ENCODE assay signal across 10 cellular contexts in genomic region chr1:9388628-9389184, GRCh38.
DNase-seq lines count a peak whose midpoint lies in the region; ATAC-seq and TF ChIP-seq lines count a peak whose summit lies in the region.
"Had no signal": no experiment of that assay in that cellular context is flagged by ENCODE, and none has a peak within 500 bp of the region (broad histone marks: within the 10 kb centered on the region; RNA-seq: fewer than 3 reads in every experiment).

No MANE protein-coding gene starts in this region.

- no peak overlapping the region for H3K4me3 Mint-ChIP-seq in mesothelial cell of epicardium

- TF ChIP-seq POLR2A in gastrocnemius medialis (IDR thresholded peaks at IDR 0.05): no peak

- H3K9me3 Mint-ChIP-seq in mesothelial cell of epicardium: no peaks in the 10 kb centered on the region

- in situ Hi-C loops in Panc1 (cut with HindIII; ENCODE audit: low pct_unique_long_range_greater_than_20kb, low sequenced_read_pairs) (no loop called here), gastrocnemius medialis (cut with MboI; ENCODE audit: low sequenced_read_pairs in 4 of 4) (no loop called here)

- H3K27me3 ChIP-seq in Panc1 (ENCODE audit: control insufficient read depth, insufficient read depth, low read length) (no peaks in the 10 kb centered on the region), gastrocnemius medialis (no peaks in the 10 kb centered on the region), lower lobe of right lung (ENCODE audit: low read depth) (no peaks in the 10 kb centered on the region)

- H3K9me3 ChIP-seq in Panc1 (ENCODE audit: control insufficient read depth, insufficient read depth, low read depth, low read length) (no peaks in the 10 kb centered on the region), gastrocnemius medialis (no peaks in the 10 kb centered on the region), lower lobe of right lung (no peaks in the 10 kb centered on the region)

- H3K27ac ChIP-seq in Panc1 (ENCODE audit: low read length): peak overlapping the region; percentile 82
- H3K27ac ChIP-seq in gastrocnemius medialis: peak overlapping the region; percentile 25 to 68 (median 48)
- H3K27ac ChIP-seq in lower lobe of right lung: no peak overlapping the region
- H3K27ac ChIP-seq: SK-N-MC had no signal

- TF ChIP-seq CTCF in Panc1 (IDR thresholded peaks at IDR 0.05): no peak
- TF ChIP-seq CTCF in gastrocnemius medialis (IDR thresholded peaks at IDR 0.05 in 4 of 5, conservative IDR thresholded peaks at IDR 0.05 in 1 of 5): no peak
- no peak for TF ChIP-seq CTCF in lower lobe of right lung (IDR thresholded peaks at IDR 0.05)
- no peak for TF ChIP-seq CTCF in mesothelial cell of epicardium (IDR thresholded peaks at IDR 0.05; ENCODE audit: unreplicated experiment)

- no peak overlapping the region for H3K27ac Mint-ChIP-seq in mesothelial cell of epicardium

- no peaks in the 10 kb centered on the region for H3K27me3 Mint-ChIP-seq in mesothelial cell of epicardium (ENCODE audit: low read depth)

- no peaks in the 10 kb centered on the region for H3K36me3 Mint-ChIP-seq in mesothelial cell of epicardium

- CTCF ChIA-PET in Panc1 (lab: Charles Lee): interaction anchor here (1.0 kb wide), 1 partner anchor 11 kb away, joined by 4 read pairs; no protein-coding TSS in a partner anchor

- intact Hi-C loops in Panc1 (cut with micrococcal nuclease; ENCODE audit: unreplicated experiment) (no loop called here), gastrocnemius medialis (cut with DNase I; ENCODE audit: low total_unique reads) (no loop called here), lower lobe of right lung (cut with DNase I) (no loop called here)

- H3K4me1 Mint-ChIP-seq in mesothelial cell of epicardium: peaks cover 29% of the 10 kb centered on the region

- POLR2A ChIA-PET in Panc1 (lab: Charles Lee): interaction anchor here (0.6 kb wide), 1 partner anchor 24 kb away, joined by 9 read pairs; no protein-coding TSS in a partner anchor

- H3K4me1 ChIP-seq in Panc1 (ENCODE audit: control insufficient read depth, insufficient read depth, low read length) (peaks cover 31% of the 10 kb centered on the region), gastrocnemius medialis (peaks cover 30 to 32% of the 10 kb centered on the region in 2 donors), lower lobe of right lung (no peaks in the 10 kb centered on the region)

- BruUV-seq in Panc1 (replicated peaks; lab: Mats Ljungman, UMichigan): no TSS peak

- no peaks in the 10 kb centered on the region for H3K36me3 ChIP-seq in Panc1 (ENCODE audit: control insufficient read depth, insufficient read depth, low read length)
- H3K36me3 ChIP-seq in gastrocnemius medialis: no peaks in the 10 kb centered on the region
- no peaks in the 10 kb centered on the region for H3K36me3 ChIP-seq in lower lobe of right lung

- H3K4me3 ChIP-seq in Panc1 (ENCODE audit: low read depth in 2 of 2, low read length in 2 of 2) (no peak overlapping the region), gastrocnemius medialis (no peak overlapping the region), lower lobe of right lung (no peak overlapping the region)
- H3K4me3 ChIP-seq: SK-N-MC had no signal

- ATAC-seq in Panc1 (peak; percentile 74), gastrocnemius medialis (peak; percentile 27 to 30), lower lobe of right lung (no peak)

- DNase-seq in EH (ENCODE audit: low read depth) (peak; percentile 57), Panc1 (ENCODE audit: low read depth, low spot score) (no peak), fibroblast of gingiva (ENCODE audit: low read depth) (peak; percentile 14), gastrocnemius medialis (peak; percentile 56 to 65), lower lobe of right lung (no peak), mesothelial cell of epicardium (ENCODE audit: low spot score in 2 of 2, unreplicated experiment in 2 of 2) (no peak), Ammon's horn (ENCODE audit: low spot score) (no peak), D341Med (ENCODE audit: low spot score) (no peak)
- DNase-seq: DMS79 treated with DMSO at 0.1 percent for 48 hours had no signal

Comparison
In these comparisons a context has a peak if more than half of its experiments do, and no peak if none do; other contexts are left out.
1. DNase-seq: peak in EH (single experiment), fibroblast of gingiva (single experiment) and gastrocnemius medialis (2 of 2); none in Panc1 (single experiment), lower lobe of right lung (single experiment), mesothelial cell of epicardium (0 of 2), Ammon's horn (single experiment) and D341Med (single experiment).
2. ATAC-seq: peak in Panc1 (single experiment) and gastrocnemius medialis (2 of 2); none in lower lobe of right lung (0 of 2).